31 cellular contexts compared by ENCODE assay signal in genomic region chr1:199246716-199247115, GRCh38.
"Had no signal": no experiment of that assay in that cellular context is flagged by ENCODE, and none has a peak within 500 bp of the region (broad histone marks: within the 10 kb centered on the region; RNA-seq: fewer than 3 reads in every experiment).

No MANE protein-coding gene starts in this region.

- H3K9me3 ChIP-seq: adrenal gland, body of pancreas, breast epithelium had no signal

- H3K4me3 ChIP-seq: adrenal gland, body of pancreas, breast epithelium had no signal

- H3K27ac ChIP-seq: adrenal gland, body of pancreas, brain microvascular endothelial cell, breast epithelium, VCaP had no signal

- DNase-seq: activated B cell treated with CpG ODN at 0.5 μM for 24 hours; activated CD4-positive, alpha-beta memory T cell treated with anti-CD3 and anti-CD28 coated beads for 36 hours; activated CD4-positive, alpha-beta T cell treated with anti-CD3 and anti-CD28 coated beads for 4 hours; activated CD4-positive, alpha-beta T cell treated with anti-CD3 and anti-CD28 coated beads, Interleukin-2, amount 10 ng/mL, durations not matched to agents 24 days and 14 days; activated CD4-positive, alpha-beta T cell treated with anti-CD3 and anti-CD28 coated beads, Interleukin-2, amount 50 U/mL, for 1 hour; activated CD4-positive, alpha-beta T cell treated with anti-CD3 and anti-CD28 coated beads, Interleukin-2, amount 50 U/mL, for 4 hours; activated CD4-positive, CD25-positive, alpha-beta regulatory T cell treated with anti-CD3 and anti-CD28 coated beads, Interleukin-2, amount 50 U/mL, for 72 hours; activated CD8-positive, alpha-beta memory T cell treated with anti-CD3 and anti-CD28 coated beads, Interleukin-2, amount 50 U/mL, for 4 hours; activated CD8-positive, alpha-beta T cell treated with anti-CD3 and anti-CD28 coated beads for 36 hours; activated effector memory CD4-positive, alpha-beta T cell treated with anti-CD3 and anti-CD28 coated beads, Interleukin-2, amount 50 U/mL, for 16 hours; activated gamma-delta T cell treated with Interleukin-2 at 50 U/mL for 16 hours; activated naive CD4-positive, alpha-beta T cell; activated naive CD4-positive, alpha-beta T cell treated with anti-CD3 and anti-CD28 coated beads for 36 hours; activated naive CD4-positive, alpha-beta T cell treated with anti-CD3 and anti-CD28 coated beads, Interleukin-2, amount 50 U/mL, for 16 hours; activated naive CD8-positive, alpha-beta T cell treated with anti-CD3 and anti-CD28 coated beads for 36 hours; activated T-cell treated with anti-CD3 and anti-CD28 coated beads for 4 hours; activated T-cell treated with anti-CD3 and anti-CD28 coated beads, Interleukin-2, amount 50 U/mL, for 1 hour; activated T-cell treated with anti-CD3 and anti-CD28 coated beads, Interleukin-2, amount 50 U/mL, for 4 hours; activated T-cell treated with anti-CD3 and anti-CD28 coated beads, Interleukin-2, amount 50 U/mL, for 72 hours; adrenal gland; amniotic stem cell; aorta; body of pancreas; brain microvascular endothelial cell; central memory CD4-positive, alpha-beta T cell; T-helper 2 cell; T-helper 9 cell had no signal

- H3K4me1 ChIP-seq: adrenal gland, body of pancreas, breast epithelium had no signal

- ATAC-seq: activated CD8-positive, alpha-beta T cell treated with anti-CD3 and anti-CD28 coated beads for 36 hours; activated naive CD4-positive, alpha-beta T cell treated with anti-CD3 and anti-CD28 coated beads, Interleukin-2, amount 50 U/mL, for 72 hours; activated T-cell treated with anti-CD3 and anti-CD28 coated beads, Interleukin-2, amount 50 U/mL, for 4 hours; activated T-cell treated with anti-CD3 and anti-CD28 coated beads, Interleukin-2, amount 50 U/mL, for 72 hours; activated T-helper 17 cell treated with anti-CD3 and anti-CD28 coated beads, Interleukin-2, amount 50 U/mL, for 72 hours; body of pancreas had no signal

- H3K27me3 ChIP-seq: adrenal gland, body of pancreas, brain microvascular endothelial cell, breast epithelium had no signal

- H3K36me3 ChIP-seq: adrenal gland, brain microvascular endothelial cell, breast epithelium had no signal
